12 cellular contexts compared by ENCODE assay signal in genomic region chr11:31803813-31804438, GRCh38. TPM values are rescaled to one million over a fixed set of nuclear protein-coding genes. Genes with fewer than 3 reads are reported as not detected.
A peak's percentile ranks its signal among the peaks of the same experiment; 100 is the strongest.
DNase-seq lines count a peak whose midpoint lies in the region; ATAC-seq and TF ChIP-seq lines count a peak whose summit lies in the region.
"Had no signal": no experiment of that assay in that cellular context is flagged by ENCODE, and none has a peak within 500 bp of the region (broad histone marks: within the 10 kb centered on the region; RNA-seq: fewer than 3 reads in every experiment).

No MANE protein-coding gene starts in this region.

- H3K27me3 ChIP-seq in skeletal muscle satellite cell (ENCODE audit: control insufficient read depth, insufficient read depth, low read length): peaks cover 98% of the 10 kb centered on the region

- no peak for TF ChIP-seq CTCF in epithelial cell of proximal tubule (conservative IDR thresholded peaks at IDR 0.05; ENCODE audit: low read depth, low read length)

- peak overlapping the region; percentile 18 for H3K27ac Mint-ChIP-seq in T-helper 2 cell treated with Interferon-gamma antibody and Interleukin-4, amounts not matched to agents 5 μg/mL and 100 μg/mL, for 36 hours

- intact Hi-C loops in Right ventricle myocardium superior (cut with DNase I): no loop called here

- peak overlapping the region; percentile 71 for H3K4me2 ChIP-seq in skeletal muscle satellite cell (ENCODE audit: low read length)
- H3K4me2 ChIP-seq: A549 had no signal

- no peak overlapping the region for H3K9ac ChIP-seq in skeletal muscle satellite cell (ENCODE audit: low read depth, low read length)

- H3K4me3 ChIP-seq in epithelial cell of proximal tubule (ENCODE audit: low read depth, low read length): peak overlapping the region; percentile 36
- H3K4me3 ChIP-seq in skeletal muscle satellite cell (ENCODE audit: low read length): no peak overlapping the region
- H3K4me3 ChIP-seq: A549 had no signal

- no peaks in the 10 kb centered on the region for H3K9me3 Mint-ChIP-seq in T-helper 2 cell treated with Interferon-gamma antibody and Interleukin-4, amounts not matched to agents 5 μg/mL and 100 μg/mL, for 36 hours

- H3K4me1 ChIP-seq in skeletal muscle satellite cell (ENCODE audit: control insufficient read depth, insufficient read depth, low read length): peaks cover 17% of the 10 kb centered on the region
- H3K4me1 ChIP-seq: A549 had no signal

- ATAC-seq in Right ventricle myocardium superior (ENCODE audit: poor library complexity): no peak

- peaks cover 7% of the 10 kb centered on the region for H3K9me3 ChIP-seq in skeletal muscle satellite cell (replicated peaks; ENCODE audit: low read length)
- H3K9me3 ChIP-seq: A549 had no signal

- peak overlapping the region; percentile 28 for H3K4me3 Mint-ChIP-seq in T-helper 2 cell treated with Interferon-gamma antibody and Interleukin-4, amounts not matched to agents 5 μg/mL and 100 μg/mL, for 36 hours

- peaks cover 93% of the 10 kb centered on the region for H3K27me3 Mint-ChIP-seq in T-helper 2 cell treated with Interferon-gamma antibody and Interleukin-4, amounts not matched to agents 5 μg/mL and 100 μg/mL, for 36 hours (ENCODE audit: low read depth)

- H3K36me3 Mint-ChIP-seq in T-helper 2 cell treated with Interferon-gamma antibody and Interleukin-4, amounts not matched to agents 5 μg/mL and 100 μg/mL, for 36 hours (ENCODE audit: low read depth): peaks cover 7% of the 10 kb centered on the region

- peak; percentile 3 for DNase-seq in T-helper 2 cell treated with Interferon-gamma antibody and Interleukin-4, amounts not matched to agents 5 μg/mL and 100 μg/mL, for 36 hours (ENCODE audit: low spot score)
- DNase-seq in T-helper 2 cell (no peak), UCSD-AML1 (lab: John Stamatoyannopoulos, UW; ENCODE audit: unreplicated experiment) (peak; percentile 22), epithelial cell of proximal tubule (ENCODE audit: low read depth) (no peak), cortex of kidney (lab: John Stamatoyannopoulos, UW) (no peak), islet precursor cell (no peak), Right ventricle myocardium superior (no peak)
- DNase-seq: activated gamma-delta T cell treated with Interleukin-2 at 50 U/mL for 16 hours, NCI-H1694, T-helper 9 cell had no signal

- no peaks in the 10 kb centered on the region for H3K36me3 ChIP-seq in skeletal muscle satellite cell (ENCODE audit: insufficient read depth, low read length)

- peaks cover 18% of the 10 kb centered on the region for H3K4me1 Mint-ChIP-seq in T-helper 2 cell treated with Interferon-gamma antibody and Interleukin-4, amounts not matched to agents 5 μg/mL and 100 μg/mL, for 36 hours (ENCODE audit: low read depth)

RNA-seq across cellular contexts. Expression of gene PAX6, which starts 7.2 kb away (rescaled TPM):
- 0.36 TPM in 1 of 2 replicates, not detected in the other for total RNA-seq in epithelial cell of proximal tubule
- total RNA-seq in skeletal muscle satellite cell (2012; rRNA removed): under 0.01 TPM in 1 of 2 replicates, not detected in the other
- not detected for total RNA-seq in Right ventricle myocardium superior

Comparison
In these comparisons a context has a peak if more than half of its experiments do, and no peak if none do; other contexts are left out.
1. DNase-seq: peak in T-helper 2 cell treated with Interferon-gamma antibody and Interleukin-4, amounts not matched to agents 5 μg/mL and 100 μg/mL, for 36 hours (single experiment) and UCSD-AML1 (single experiment); none in T-helper 2 cell (0 of 5), epithelial cell of proximal tubule (single experiment), cortex of kidney (single experiment), islet precursor cell (single experiment) and Right ventricle myocardium superior (single experiment).